Comparison of ENCODE assay signal across 8 cellular contexts in the genomic region with DNA sequence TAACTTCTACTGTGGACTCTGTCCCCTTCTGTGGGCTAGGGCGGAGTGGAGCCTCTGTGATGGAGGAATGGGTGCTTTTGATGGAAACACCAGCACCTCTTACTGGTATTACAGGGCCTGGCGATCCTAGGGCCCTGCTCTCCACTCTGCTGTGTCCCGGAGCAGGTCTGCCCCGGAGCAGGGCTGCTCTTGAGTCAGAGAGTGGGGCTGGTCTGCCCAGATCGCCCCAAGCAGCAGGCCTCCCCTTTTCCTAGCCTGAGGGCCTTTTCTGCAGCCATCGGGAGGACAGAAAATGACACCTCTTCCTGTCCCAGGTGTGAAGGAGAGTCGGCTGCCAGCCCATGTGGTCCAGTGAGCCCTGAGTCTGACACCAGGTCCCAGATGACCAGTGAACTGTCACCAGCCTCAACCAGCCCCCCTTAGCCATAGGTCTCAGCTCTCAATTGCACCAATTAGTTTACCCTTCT. TPM values are rescaled to one million over a fixed set of nuclear protein-coding genes. Genes with fewer than 3 reads are reported as not detected.
DNase-seq lines count a peak whose midpoint lies in the region; ATAC-seq and TF ChIP-seq lines count a peak whose summit lies in the region.

No MANE protein-coding gene starts in this region.

- intact Hi-C loops in gastrocnemius medialis (cut with DNase I; ENCODE audit: low total_unique reads), result loop anchor here (5.0 kb wide), 1 partner anchor 41 kb away; a partner anchor contains a TSS

- H3K27ac ChIP-seq in WERI-Rb-1 (peak overlapping the region; percentile 77), gastrocnemius medialis (peak overlapping the region; percentile 80 to 96 (median 86))

- TF ChIP-seq POLR2A in gastrocnemius medialis (IDR thresholded peaks at IDR 0.05), result no peak

- no peaks in the 10 kb centered on the region for H3K9me3 ChIP-seq in WERI-Rb-1 (ENCODE audit: severe bottlenecking)
- no peaks in the 10 kb centered on the region for H3K9me3 ChIP-seq in gastrocnemius medialis

- H3K4me1 ChIP-seq in gastrocnemius medialis, result peaks cover 9 to 17% of the 10 kb centered on the region in 2 donors

- DNase-seq in ELR (ENCODE audit: low read depth) (peak; percentile 64), WERI-Rb-1 (no peak), foreskin fibroblast (peak; percentile 28 to 64), gastrocnemius medialis (no peak), NCI-H345 treated with DMSO at 0.1 percent for 48 hours (lab: John Stamatoyannopoulos, UW; ENCODE audit: unreplicated experiment) (no peak), DMS153 (lab: John Stamatoyannopoulos, UW) (no peak), iPS-NIHi7 (ENCODE audit: extremely low spot score) (no peak)

- H3K36me3 ChIP-seq in WERI-Rb-1 (peaks cover 43% of the 10 kb centered on the region), gastrocnemius medialis (peaks cover 0 to 35% of the 10 kb centered on the region in 2 donors)

- ATAC-seq in HG02798 (IDR thresholded peaks at IDR 0.05; ENCODE audit: poor library complexity, unreplicated experiment) (peak; percentile 11), gastrocnemius medialis (no peak)

- H3K27me3 ChIP-seq in WERI-Rb-1 (ENCODE audit: insufficient read depth, low read depth, severe bottlenecking) (no peaks in the 10 kb centered on the region), gastrocnemius medialis (peaks cover 0 to 2% (median 0%) of the 10 kb centered on the region in 3 donors)

- H3K4me3 ChIP-seq in WERI-Rb-1 (ENCODE audit: low read depth, low read length) (peak overlapping the region; percentile 79), foreskin fibroblast (ENCODE audit: low read depth in 1 of 2, low read length in 2 of 2) (peak overlapping the region; percentile 80 to 89), gastrocnemius medialis (peak overlapping the region; percentile 68 to 87 (median 80))

- in situ Hi-C loops in gastrocnemius medialis (cut with MboI; ENCODE audit: low sequenced_read_pairs in 4 of 4), result no loop called here

- no peak for TF ChIP-seq CTCF in WERI-Rb-1 (IDR thresholded peaks at IDR 0.05; ENCODE audit: low read depth, low read length)
- no peak for TF ChIP-seq CTCF in foreskin fibroblast (IDR thresholded peaks at IDR 0.05; ENCODE audit: low read depth, low read length)
- TF ChIP-seq CTCF in gastrocnemius medialis (IDR thresholded peaks at IDR 0.05 in 4 of 5, conservative IDR thresholded peaks at IDR 0.05 in 1 of 5), result no peak

RNA-seq across cellular contexts. Expression of a gene that starts 1.4 kb away (rescaled TPM):
- 10 to 100 TPM; 16.8 to 24.1 (median 23.0) TPM for total RNA-seq in gastrocnemius medialis

RNA-seq across cellular contexts. Expression of a gene that starts 42.7 kb away (rescaled TPM):
- total RNA-seq in gastrocnemius medialis, result 1 to 10 TPM; 3.7 to 7.5 (median 4.7) TPM

RNA-seq across cellular contexts. Expression of a gene that starts 49.5 kb away (rescaled TPM):
- total RNA-seq in gastrocnemius medialis, result 10 to 100 TPM; 12.8 to 19.9 (median 15.0) TPM

Comparison
In these comparisons a context has a peak if more than half of its experiments do, and no peak if none do; other contexts are left out.
1. DNase-seq: peak in ELR (single experiment) and foreskin fibroblast (2 of 2); none in WERI-Rb-1 (single experiment), gastrocnemius medialis (0 of 2), NCI-H345 treated with DMSO at 0.1 percent for 48 hours (single experiment), DMS153 (single experiment) and iPS-NIHi7 (single experiment).
2. Peak in every context shown above with its lines, with median percentiles within 50 percentile points of each other: H3K4me3 ChIP-seq.